In genomic region chr6:146898888-146899227, GRCh38 we compare ENCODE assay signal across 1 cellular context.
TF ChIP-seq lines count a peak whose summit lies in the region.

No MANE protein-coding gene starts in this region.

TF ChIP-seq in K562, 482 proteins besides CTCF, POLR2A, EP300 and RAD21 (continued from another document and continues in another):
- TF ChIP-seq, protein P1, sequence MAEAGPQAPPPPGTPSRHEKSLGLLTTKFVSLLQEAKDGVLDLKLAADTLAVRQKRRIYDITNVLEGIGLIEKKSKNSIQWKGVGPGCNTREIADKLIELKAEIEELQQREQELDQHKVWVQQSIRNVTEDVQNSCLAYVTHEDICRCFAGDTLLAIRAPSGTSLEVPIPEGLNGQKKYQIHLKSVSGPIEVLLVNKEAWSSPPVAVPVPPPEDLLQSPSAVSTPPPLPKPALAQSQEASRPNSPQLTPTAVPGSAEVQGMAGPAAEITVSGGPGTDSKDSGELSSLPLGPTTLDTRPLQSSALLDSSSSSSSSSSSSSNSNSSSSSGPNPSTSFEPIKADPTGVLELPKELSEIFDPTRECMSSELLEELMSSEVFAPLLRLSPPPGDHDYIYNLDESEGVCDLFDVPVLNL (CRISPR knock-in tag; IDR thresholded peaks at IDR 0.05; ENCODE audit: low read depth), result no peak
- no peak for TF ChIP-seq ZNF197 (CRISPR knock-in tag; IDR thresholded peaks at IDR 0.05; ENCODE audit: low read depth)
- TF ChIP-seq, protein P2, sequence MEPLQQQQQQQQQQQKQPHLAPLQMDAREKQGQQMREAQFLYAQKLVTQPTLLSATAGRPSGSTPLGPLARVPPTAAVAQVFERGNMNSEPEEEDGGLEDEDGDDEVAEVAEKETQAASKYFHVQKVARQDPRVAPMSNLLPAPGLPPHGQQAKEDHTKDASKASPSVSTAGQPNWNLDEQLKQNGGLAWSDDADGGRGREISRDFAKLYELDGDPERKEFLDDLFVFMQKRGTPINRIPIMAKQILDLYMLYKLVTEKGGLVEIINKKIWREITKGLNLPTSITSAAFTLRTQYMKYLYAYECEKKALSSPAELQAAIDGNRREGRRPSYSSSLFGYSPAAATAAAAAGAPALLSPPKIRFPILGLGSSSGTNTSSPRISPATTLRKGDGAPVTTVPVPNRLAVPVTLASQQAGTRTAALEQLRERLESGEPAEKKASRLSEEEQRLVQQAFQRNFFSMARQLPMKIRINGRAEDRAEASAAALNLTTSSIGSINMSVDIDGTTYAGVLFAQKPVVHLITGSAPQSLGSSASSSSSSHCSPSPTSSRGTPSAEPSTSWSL (CRISPR knock-in tag; IDR thresholded peaks at IDR 0.05; ENCODE audit: borderline replicate concordance), result 0 out of 2 replicates have a peak, but pooled peaks have one; percentile 27
- TF ChIP-seq CGGBP1 (CRISPR knock-in tag; IDR thresholded peaks at IDR 0.05), result no peak
- TF ChIP-seq CAMTA2 (CRISPR knock-in tag; conservative IDR thresholded peaks at IDR 0.05), result no peak
- 0 out of 2 replicates have a peak, but pooled peaks have one; percentile 22 for TF ChIP-seq L3MBTL2 (IDR thresholded peaks at IDR 0.05)
- 0 out of 2 replicates have a peak, but pooled peaks have one; percentile 62 for TF ChIP-seq SMAD3 (CRISPR knock-in tag; conservative IDR thresholded peaks at IDR 0.05)
- no peak for TF ChIP-seq CREBBP (IDR thresholded peaks at IDR 0.05; ENCODE audit: low read depth, low read length)
- TF ChIP-seq ESRRB (CRISPR knock-in tag; IDR thresholded peaks at IDR 0.05; ENCODE audit: borderline replicate concordance), result no peak
- TF ChIP-seq CREB5 (CRISPR knock-in tag; IDR thresholded peaks at IDR 0.05), result 0 out of 2 replicates have a peak, but pooled peaks have one; percentile 52
- TF ChIP-seq HDAC2 (IDR thresholded peaks at IDR 0.05), result no peak
- no peak for TF ChIP-seq TAF9B (IDR thresholded peaks at IDR 0.05; ENCODE audit: partially characterized antibody)
- TF ChIP-seq E4F1 (CRISPR knock-in tag; IDR thresholded peaks at IDR 0.05; ENCODE audit: borderline replicate concordance), result no peak
- no peak for TF ChIP-seq ZNF23 (CRISPR knock-in tag; IDR thresholded peaks at IDR 0.05)
- no peak for TF ChIP-seq PCBP1 (IDR thresholded peaks at IDR 0.05; ENCODE audit: low read depth, low read length, poor library complexity, severe bottlenecking)
- peak; percentile 27; the same call in 1 of the 2 replicates for TF ChIP-seq ZNF165 (CRISPR knock-in tag; IDR thresholded peaks at IDR 0.05; ENCODE audit: borderline replicate concordance)
- TF ChIP-seq PHB2 (IDR thresholded peaks at IDR 0.05; ENCODE audit: low read depth), result no peak
- TF ChIP-seq PHF21A (IDR thresholded peaks at IDR 0.05; ENCODE audit: borderline replicate concordance, low read depth), result no peak
- TF ChIP-seq ZNF239 (CRISPR knock-in tag; IDR thresholded peaks at IDR 0.05), result peak; percentile 35; the same call in 1 of the 2 replicates
- TF ChIP-seq RBM34 (IDR thresholded peaks at IDR 0.05; ENCODE audit: borderline replicate concordance, insufficient read depth, low read length), result no peak
- no peak for TF ChIP-seq WHSC1 (IDR thresholded peaks at IDR 0.05; ENCODE audit: low read length)
- TF ChIP-seq NFIX (CRISPR knock-in tag; IDR thresholded peaks at IDR 0.05; ENCODE audit: low read depth), result no peak
- TF ChIP-seq TBL1XR1 (IDR thresholded peaks at IDR 0.05; ENCODE audit: low read length in 2 of 2), result no peak
- no peak for TF ChIP-seq NCOA6 (IDR thresholded peaks at IDR 0.05)
- TF ChIP-seq MCM7 (IDR thresholded peaks at IDR 0.05), result no peak
- TF ChIP-seq ZBTB8A (IDR thresholded peaks at IDR 0.05; ENCODE audit: partially characterized antibody), result no peak
- TF ChIP-seq PTRF (tag; IDR thresholded peaks at IDR 0.05), result 0 out of 2 replicates have a peak, but pooled peaks have one; percentile 18
- no peak for TF ChIP-seq TSC22D4 (tag; IDR thresholded peaks at IDR 0.05)
- TF ChIP-seq, protein P3, sequence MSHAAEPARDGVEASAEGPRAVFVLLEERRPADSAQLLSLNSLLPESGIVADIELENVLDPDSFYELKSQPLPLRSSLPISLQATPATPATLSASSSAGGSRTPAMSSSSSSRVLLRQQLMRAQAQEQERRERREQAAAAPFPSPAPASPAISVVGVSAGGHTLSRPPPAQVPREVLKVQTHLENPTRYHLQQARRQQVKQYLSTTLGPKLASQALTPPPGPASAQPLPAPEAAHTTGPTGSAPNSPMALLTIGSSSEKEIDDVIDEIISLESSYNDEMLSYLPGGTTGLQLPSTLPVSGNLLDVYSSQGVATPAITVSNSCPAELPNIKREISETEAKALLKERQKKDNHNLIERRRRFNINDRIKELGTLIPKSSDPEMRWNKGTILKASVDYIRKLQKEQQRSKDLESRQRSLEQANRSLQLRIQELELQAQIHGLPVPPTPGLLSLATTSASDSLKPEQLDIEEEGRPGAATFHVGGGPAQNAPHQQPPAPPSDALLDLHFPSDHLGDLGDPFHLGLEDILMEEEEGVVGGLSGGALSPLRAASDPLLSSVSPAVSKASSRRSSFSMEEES (CRISPR knock-in tag; IDR thresholded peaks at IDR 0.05), result peak; percentile 30
- TF ChIP-seq, protein P4, sequence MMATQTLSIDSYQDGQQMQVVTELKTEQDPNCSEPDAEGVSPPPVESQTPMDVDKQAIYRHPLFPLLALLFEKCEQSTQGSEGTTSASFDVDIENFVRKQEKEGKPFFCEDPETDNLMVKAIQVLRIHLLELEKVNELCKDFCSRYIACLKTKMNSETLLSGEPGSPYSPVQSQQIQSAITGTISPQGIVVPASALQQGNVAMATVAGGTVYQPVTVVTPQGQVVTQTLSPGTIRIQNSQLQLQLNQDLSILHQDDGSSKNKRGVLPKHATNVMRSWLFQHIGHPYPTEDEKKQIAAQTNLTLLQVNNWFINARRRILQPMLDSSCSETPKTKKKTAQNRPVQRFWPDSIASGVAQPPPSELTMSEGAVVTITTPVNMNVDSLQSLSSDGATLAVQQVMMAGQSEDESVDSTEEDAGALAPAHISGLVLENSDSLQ (IDR thresholded peaks at IDR 0.05), result no peak
- TF ChIP-seq DMBX1 (CRISPR knock-in tag; IDR thresholded peaks at IDR 0.05; ENCODE audit: borderline replicate concordance), result peak; percentile 57
- TF ChIP-seq, protein P5, sequence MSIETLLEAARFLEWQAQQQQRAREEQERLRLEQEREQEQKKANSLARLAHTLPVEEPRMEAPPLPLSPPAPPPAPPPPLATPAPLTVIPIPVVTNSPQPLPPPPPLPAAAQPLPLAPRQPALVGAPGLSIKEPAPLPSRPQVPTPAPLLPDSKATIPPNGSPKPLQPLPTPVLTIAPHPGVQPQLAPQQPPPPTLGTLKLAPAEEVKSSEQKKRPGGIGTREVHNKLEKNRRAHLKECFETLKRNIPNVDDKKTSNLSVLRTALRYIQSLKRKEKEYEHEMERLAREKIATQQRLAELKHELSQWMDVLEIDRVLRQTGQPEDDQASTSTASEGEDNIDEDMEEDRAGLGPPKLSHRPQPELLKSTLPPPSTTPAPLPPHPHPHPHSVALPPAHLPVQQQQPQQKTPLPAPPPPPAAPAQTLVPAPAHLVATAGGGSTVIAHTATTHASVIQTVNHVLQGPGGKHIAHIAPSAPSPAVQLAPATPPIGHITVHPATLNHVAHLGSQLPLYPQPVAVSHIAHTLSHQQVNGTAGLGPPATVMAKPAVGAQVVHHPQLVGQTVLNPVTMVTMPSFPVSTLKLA (conservative IDR thresholded peaks at IDR 0.05), result no peak
- TF ChIP-seq ZNF274 (IDR thresholded peaks at IDR 0.05; ENCODE audit: borderline replicate concordance, low read depth, low read length), result no peak
- TF ChIP-seq MEF2A (IDR thresholded peaks at IDR 0.05; ENCODE audit: control insufficient read depth, low read depth, low read length), result no peak
- TF ChIP-seq TEAD1 (CRISPR knock-in tag; IDR thresholded peaks at IDR 0.05), result 0 out of 4 replicates have a peak, but pooled peaks of 1 of the 2 experiments have one; percentile 39
- no peak for TF ChIP-seq ZNF24 (IDR thresholded peaks at IDR 0.05)
- TF ChIP-seq HES1 (IDR thresholded peaks at IDR 0.05; ENCODE audit: low read depth), result no peak
- no peak for TF ChIP-seq SMARCC2 (IDR thresholded peaks at IDR 0.05; ENCODE audit: low read depth)
- no peak for TF ChIP-seq ZBTB17 (CRISPR knock-in tag; IDR thresholded peaks at IDR 0.05)
- TF ChIP-seq ELF2 (CRISPR knock-in tag; IDR thresholded peaks at IDR 0.05), result 0 out of 2 replicates have a peak, but pooled peaks have one; percentile 3
- 0 out of 4 replicates have a peak, but pooled peaks of 1 of the 2 experiments have one; percentile 15 for TF ChIP-seq MAZ (CRISPR knock-in tag; conservative IDR thresholded peaks at IDR 0.05 in 1 of 2, IDR thresholded peaks at IDR 0.05 in 1 of 2)
- TF ChIP-seq HMBOX1 (IDR thresholded peaks at IDR 0.05), result no peak
- no peak for TF ChIP-seq ZBED1 (IDR thresholded peaks at IDR 0.05)
- TF ChIP-seq, protein P6, sequence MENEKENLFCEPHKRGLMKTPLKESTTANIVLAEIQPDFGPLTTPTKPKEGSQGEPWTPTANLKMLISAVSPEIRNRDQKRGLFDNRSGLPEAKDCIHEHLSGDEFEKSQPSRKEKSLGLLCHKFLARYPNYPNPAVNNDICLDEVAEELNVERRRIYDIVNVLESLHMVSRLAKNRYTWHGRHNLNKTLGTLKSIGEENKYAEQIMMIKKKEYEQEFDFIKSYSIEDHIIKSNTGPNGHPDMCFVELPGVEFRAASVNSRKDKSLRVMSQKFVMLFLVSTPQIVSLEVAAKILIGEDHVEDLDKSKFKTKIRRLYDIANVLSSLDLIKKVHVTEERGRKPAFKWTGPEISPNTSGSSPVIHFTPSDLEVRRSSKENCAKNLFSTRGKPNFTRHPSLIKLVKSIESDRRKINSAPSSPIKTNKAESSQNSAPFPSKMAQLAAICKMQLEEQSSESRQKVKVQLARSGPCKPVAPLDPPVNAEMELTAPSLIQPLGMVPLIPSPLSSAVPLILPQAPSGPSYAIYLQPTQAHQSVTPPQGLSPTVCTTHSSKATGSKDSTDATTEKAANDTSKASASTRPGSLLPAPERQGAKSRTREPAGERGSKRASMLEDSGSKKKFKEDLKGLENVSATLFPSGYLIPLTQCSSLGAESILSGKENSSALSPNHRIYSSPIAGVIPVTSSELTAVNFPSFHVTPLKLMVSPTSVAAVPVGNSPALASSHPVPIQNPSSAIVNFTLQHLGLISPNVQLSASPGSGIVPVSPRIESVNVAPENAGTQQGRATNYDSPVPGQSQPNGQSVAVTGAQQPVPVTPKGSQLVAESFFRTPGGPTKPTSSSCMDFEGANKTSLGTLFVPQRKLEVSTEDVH (IDR thresholded peaks at IDR 0.05; ENCODE audit: low read depth, partially characterized antibody), result no peak
- TF ChIP-seq ZNF583 (CRISPR knock-in tag; IDR thresholded peaks at IDR 0.05), result 0 out of 2 replicates have a peak, but pooled peaks have one; percentile 38
- no peak for TF ChIP-seq RBBP5 (IDR thresholded peaks at IDR 0.05; ENCODE audit: borderline replicate concordance, insufficient read depth, low read length, poor library complexity, severe bottlenecking)
- no peak for TF ChIP-seq XRCC5 (IDR thresholded peaks at IDR 0.05; ENCODE audit: low read depth, low read length)
- no peak for TF ChIP-seq DNMT1 (IDR thresholded peaks at IDR 0.05)
